20 cellular contexts compared by ENCODE assay signal in the genomic region with DNA sequence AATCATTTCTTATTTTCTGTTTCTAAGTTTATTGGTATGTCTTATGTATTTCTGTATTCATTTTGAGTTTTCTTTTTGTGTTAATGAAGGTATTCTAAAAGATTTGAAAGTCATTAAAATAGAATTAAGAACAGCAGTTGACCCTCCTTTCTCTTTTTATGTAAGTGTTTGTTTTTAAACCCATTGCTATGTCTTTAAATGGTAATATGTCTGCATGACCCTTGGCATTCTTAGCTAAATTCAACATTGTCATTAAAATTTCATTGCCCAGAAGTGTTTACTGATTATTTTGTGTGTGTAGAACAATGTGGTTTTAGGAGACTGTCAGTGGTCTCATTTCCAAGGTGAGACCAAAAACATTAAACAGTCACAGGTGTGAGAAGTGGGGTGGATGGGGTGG.
DNase-seq lines count a peak whose midpoint lies in the region; FAIRE-seq and TF ChIP-seq lines count a peak whose summit lies in the region.
"Had no signal": no experiment of that assay in that cellular context is flagged by ENCODE, and none has a peak within 500 bp of the region (broad histone marks: within the 10 kb centered on the region; RNA-seq: fewer than 3 reads in every experiment).

No MANE protein-coding gene starts in this region.

- H4K20me1 ChIP-seq in H9 (ENCODE audit: control insufficient read depth, insufficient read depth, insufficient read length) = no peaks in the 10 kb centered on the region
- H4K20me1 ChIP-seq: BLaER1 had no signal

- H2BK5ac ChIP-seq in H9 (ENCODE audit: insufficient read length, low read length) = no peak overlapping the region

- no peak overlapping the region for H3K4me2 ChIP-seq in H9 (ENCODE audit: insufficient read depth, insufficient read length, low read length)
- H3K4me2 ChIP-seq: BLaER1 had no signal

- H2BK120ac ChIP-seq in H9 (ENCODE audit: low read depth, low read length, poor library complexity, severe bottlenecking) = no peak overlapping the region

- H3K4me3 ChIP-seq in HUES6 (ENCODE audit: low read depth, low read length) = no peak overlapping the region
- H3K4me3 ChIP-seq: BLaER1, GM12878, K562 had no signal

- H3K18ac ChIP-seq in H9 (ENCODE audit: insufficient read length, low read depth, low read length) = no peak overlapping the region

- no peaks in the 10 kb centered on the region for H3K79me2 ChIP-seq in H9 (ENCODE audit: insufficient read depth, low read length)

- H3K9ac ChIP-seq in H9 (ENCODE audit: extremely low read depth, insufficient read length, low read length) (no peak overlapping the region), HUES6 (ENCODE audit: low read length) (no peak overlapping the region)
- H3K9ac ChIP-seq: BLaER1 had no signal

- no peak overlapping the region for H2AFZ ChIP-seq in H9 (ENCODE audit: low read length)

- H3K36me3 Mint-ChIP-seq in H9 (ENCODE audit: insufficient read depth in 1 of 3, low read depth in 3 of 3) (peaks cover 0 to 8% (median 0%) of the 10 kb centered on the region in 3 experiments; a peak in 1 of 7 replicates), mesothelial cell of epicardium (peaks cover 6% of the 10 kb centered on the region)
- H3K36me3 Mint-ChIP-seq: CD4-positive, CD25-positive, alpha-beta regulatory T cell had no signal

- H3T11ph ChIP-seq in H9 (ENCODE audit: low read length) = no peak overlapping the region

- no peaks in the 10 kb centered on the region for H3K23me2 ChIP-seq in H9 (ENCODE audit: insufficient read length, low read depth, low read length, poor library complexity, severe bottlenecking)

- H3K4me3 Mint-ChIP-seq in H9 = peak overlapping the region; percentile 9 to 45; a peak in 3 of 5 replicates
- no peak overlapping the region for H3K4me3 Mint-ChIP-seq in mesothelial cell of epicardium
- H3K4me3 Mint-ChIP-seq: CD4-positive, CD25-positive, alpha-beta regulatory T cell; CD8-positive, alpha-beta memory T cell had no signal

- H4K8ac ChIP-seq in H9 (replicated peaks; ENCODE audit: insufficient read length, low read depth, low read length) = no peak overlapping the region

- no peaks in the 10 kb centered on the region for H3K27me3 ChIP-seq in H9 (ENCODE audit: insufficient read depth, low read length)
- H3K27me3 ChIP-seq in HUES6 (ENCODE audit: control insufficient read depth, insufficient read depth, low read length) = no peaks in the 10 kb centered on the region
- H3K27me3 ChIP-seq: BLaER1 had no signal

- H3K56ac ChIP-seq in H9 (ENCODE audit: insufficient read length, low read depth, low read length) = no peak overlapping the region

- no peak overlapping the region for H4K5ac ChIP-seq in H9 (ENCODE audit: insufficient read length, low read depth, low read length)

- H3K9me3 ChIP-seq in H9 (ENCODE audit: control insufficient read depth, low read depth, low read length) (no peaks in the 10 kb centered on the region), HUES6 (ENCODE audit: control insufficient read depth, insufficient read depth, low read depth, low read length) (no peaks in the 10 kb centered on the region)
- H3K9me3 ChIP-seq: BLaER1 had no signal

- no peak overlapping the region for H3K23ac ChIP-seq in H9 (ENCODE audit: insufficient read length, low read depth, low read length)

- no peaks in the 10 kb centered on the region for H3K4me1 ChIP-seq in H9 (ENCODE audit: insufficient read depth, low read length)
- peaks cover 37% of the 10 kb centered on the region for H3K4me1 ChIP-seq in HUES6 (ENCODE audit: control insufficient read depth, insufficient read depth, low read length)
- H3K4me1 ChIP-seq: BLaER1 had no signal

- no peak overlapping the region for H2BK12ac ChIP-seq in H9 (ENCODE audit: insufficient read length, low read depth, low read length)

- no peaks in the 10 kb centered on the region for H3K36me3 ChIP-seq in HUES6 (ENCODE audit: control insufficient read depth, insufficient read depth, low read length)
- H3K36me3 ChIP-seq: BLaER1 had no signal

- H3K4me1 Mint-ChIP-seq in H9 (peaks cover 48 to 51% of the 10 kb centered on the region in 2 experiments), mesothelial cell of epicardium (peaks cover 41% of the 10 kb centered on the region)
- H3K4me1 Mint-ChIP-seq: CD4-positive, CD25-positive, alpha-beta regulatory T cell; CD8-positive, alpha-beta memory T cell had no signal

- no peak for DNase-seq in H9
- DNase-seq in mesothelial cell of epicardium (ENCODE audit: low spot score in 2 of 2, unreplicated experiment in 2 of 2) = no peak
- no peak for DNase-seq in stimulated activated naive CD4-positive, alpha-beta T cell treated with Interleukin-2 at 50 U/mL for 16 hours (lab: John Stamatoyannopoulos, UW)
- DNase-seq in SKM-1 (lab: John Stamatoyannopoulos, UW; ENCODE audit: unreplicated experiment) = no peak
- DNase-seq in activated CD4-positive, CD25-positive, alpha-beta regulatory T cell treated with anti-CD3 and anti-CD28 coated beads, Interleukin-2, amount 50 U/mL, for 72 hours = no peak
- DNase-seq: 8988T; CD4-positive, CD25-positive, alpha-beta regulatory T cell; CD8-positive, alpha-beta memory T cell; COR-L47; DMS 273 treated with DMSO at 0.1 percent for 48 hours; DMS53; DND-41; EL; IMR-90 had no signal

- H3K9me3 Mint-ChIP-seq in H9 (no peaks in the 10 kb centered on the region), mesothelial cell of epicardium (no peaks in the 10 kb centered on the region)

- TF ChIP-seq CTCF in H9 (conservative IDR thresholded peaks at IDR 0.05) (no peak), mesothelial cell of epicardium (IDR thresholded peaks at IDR 0.05; ENCODE audit: unreplicated experiment) (no peak)

- no peak overlapping the region for H2BK15ac ChIP-seq in H9 (ENCODE audit: low read depth, low read length)

- H3K27ac ChIP-seq in H9 (ENCODE audit: insufficient read length, low read depth, low read length) (no peak overlapping the region), HUES6 (ENCODE audit: low read depth, low read length) (peak overlapping the region; percentile 68; the same call in 1 of the 2 replicates)
- H3K27ac ChIP-seq: BLaER1 had no signal

- H3K14ac ChIP-seq in H9 (ENCODE audit: insufficient read depth, low read length) = no peak overlapping the region

- no peaks in the 10 kb centered on the region for H3K79me1 ChIP-seq in H9 (ENCODE audit: insufficient read depth, low read depth, low read length, poor library complexity, severe bottlenecking)

- H3K27me3 Mint-ChIP-seq in H9 (ENCODE audit: low read depth) = no peaks in the 10 kb centered on the region
- no peaks in the 10 kb centered on the region for H3K27me3 Mint-ChIP-seq in mesothelial cell of epicardium (ENCODE audit: low read depth)
- H3K27me3 Mint-ChIP-seq: CD4-positive, CD25-positive, alpha-beta regulatory T cell; CD8-positive, alpha-beta memory T cell had no signal

- H3K27ac Mint-ChIP-seq in H9 (peak overlapping the region; percentile 1 to 97 (median 62); a peak in 6 of 7 replicates), mesothelial cell of epicardium (peak overlapping the region; percentile 27)
- H3K27ac Mint-ChIP-seq: CD4-positive, CD25-positive, alpha-beta regulatory T cell; CD8-positive, alpha-beta memory T cell had no signal

- H4K91ac ChIP-seq in H9 (ENCODE audit: insufficient read length, low read depth, low read length) = no peak overlapping the region

- no peak overlapping the region for H2AK5ac ChIP-seq in H9 (ENCODE audit: insufficient read length, low read length)

- no peak overlapping the region for H2BK20ac ChIP-seq in H9 (ENCODE audit: low read depth, low read length, poor library complexity, severe bottlenecking)

- FAIRE-seq in endometrium (lab: Jason Lieb, UNC) = peak; percentile 4
- FAIRE-seq: GM12878, H54, K562 had no signal

- H3K4ac ChIP-seq in H9 (ENCODE audit: low read depth, low read length) = no peak overlapping the region
